Comparison of ENCODE assay signal across 8 cellular contexts in genomic region chr7:100889761-100890639, GRCh38. TPM values are rescaled to one million over a fixed set of nuclear protein-coding genes. Genes with fewer than 3 reads are reported as not detected.
DNase-seq lines count a peak whose midpoint lies in the region; ATAC-seq, FAIRE-seq and TF ChIP-seq lines count a peak whose summit lies in the region.

No MANE protein-coding gene starts in this region.

- H3K4me2 ChIP-seq in A549: peak overlapping the region; percentile 89

- TF ChIP-seq POLR2A in A549 (IDR thresholded peaks at IDR 0.05; ENCODE audit: low read length): peak; percentile 74

- H3K36me3 ChIP-seq in bronchial epithelial cell (ENCODE audit: control insufficient read depth, insufficient read depth, low read length): peaks cover 20% of the 10 kb centered on the region

- H3K27ac ChIP-seq in A549: peak overlapping the region; percentile 86 to 95

- CTCF ChIA-PET in A549 (lab: Yijun Ruan, JAX): interaction anchor here (0.6 to 3.5 kb wide), 15 partner anchors 8 to 1496 kb away, joined by 3 to 13 read pairs (median 3); partner anchors contain the start of genes EPO, POP7 and SLC12A9

- FAIRE-seq in A549 (lab: Jason Lieb, UNC) (no peak), bronchial epithelial cell (lab: Jason Lieb, UNC) (no peak)

- H3K27me3 ChIP-seq in bronchial epithelial cell (ENCODE audit: control insufficient read depth, insufficient read depth, low read length): no peaks in the 10 kb centered on the region

- no peak for TF ChIP-seq RAD21 in A549 (conservative IDR thresholded peaks at IDR 0.05 in 1 of 2, IDR thresholded peaks at IDR 0.05 in 1 of 2)

- H3K4me3 ChIP-seq in A549 (peak overlapping the region; percentile 92), WI38 (ENCODE audit: low read depth, low read length) (peak overlapping the region; percentile 56), bronchial epithelial cell (ENCODE audit: low read depth, low read length) (peak overlapping the region; percentile 51)

- peaks cover 34% of the 10 kb centered on the region for H3K4me1 ChIP-seq in A549

- H3K9me3 ChIP-seq in A549: no peaks in the 10 kb centered on the region

- POLR2A ChIA-PET in A549 (lab: Yijun Ruan, JAX): interaction anchor here (0.6 to 5.1 kb wide), 27 partner anchors 11 to 329 kb away, joined by 3 to 106 read pairs (median 4); partner anchors contain the start of genes EPHB4, MOSPD3, PLOD3 and POP7

- DNase-seq in A549 (ENCODE audit: low read depth in 1 of 2, low spot score in 1 of 2): peak; percentile 93 to 96
- peak; percentile 90 for DNase-seq in NCI-H2227 treated with DMSO at 0.1 percent for 48 hours (lab: John Stamatoyannopoulos, UW)
- peak; percentile 79 for DNase-seq in bronchial epithelial cell (ENCODE audit: low read depth)
- DNase-seq in inferior parietal cortex (ENCODE audit: extremely low spot score): peak; percentile 94
- peak; percentile 77 for DNase-seq in smooth muscle cell of the brain vasculature (ENCODE audit: low read depth, low spot score)

- no peak for TF ChIP-seq CTCF in A549 (IDR thresholded peaks at IDR 0.05)
- no peak for TF ChIP-seq CTCF in WI38 (IDR thresholded peaks at IDR 0.05; ENCODE audit: low read depth, low read length)
- peak; percentile 5 for TF ChIP-seq CTCF in bronchial epithelial cell (IDR thresholded peaks at IDR 0.05; ENCODE audit: insufficient read depth, low read length, severe bottlenecking)

- ATAC-seq in A549 (peak; percentile 68 to 91), GM18867 (IDR thresholded peaks at IDR 0.05; ENCODE audit: unreplicated experiment) (peak; percentile 76), HG03103 (IDR thresholded peaks at IDR 0.05; ENCODE audit: low read depth, unreplicated experiment) (peak; percentile 58)

- WGBS in A549 (ENCODE audit: missing lambda C conversion rate): 3% methylated on average over 25 of the region's 62 CpGs

- TF ChIP-seq EP300 in A549 (IDR thresholded peaks at IDR 0.05): no peak

TF ChIP-seq in A549, 52 proteins besides CTCF, POLR2A, EP300 and RAD21:
- peak; percentile 92 for TF ChIP-seq E2F6 (IDR thresholded peaks at IDR 0.05; ENCODE audit: borderline replicate concordance, low read depth)
- no peak for TF ChIP-seq HES2 (IDR thresholded peaks at IDR 0.05)
- peak; percentile 26; the same call in 1 of the 2 replicates for TF ChIP-seq GATA3 (IDR thresholded peaks at IDR 0.05; ENCODE audit: borderline replicate concordance)
- TF ChIP-seq RNF2 (IDR thresholded peaks at IDR 0.05; ENCODE audit: borderline replicate concordance, low read depth): no peak; the same call in 1 of the 2 replicates
- peak; percentile 67; the same call in 1 of the 2 replicates for TF ChIP-seq HOXB5 (CRISPR knock-in tag; IDR thresholded peaks at IDR 0.05)
- peak; percentile 97 for TF ChIP-seq MAX (IDR thresholded peaks at IDR 0.05)
- peak; percentile 29; the same call in 1 of the 2 replicates for TF ChIP-seq PHF8 (IDR thresholded peaks at IDR 0.05; ENCODE audit: borderline replicate concordance, low read depth)
- TF ChIP-seq NPAS2 (CRISPR knock-in tag; IDR thresholded peaks at IDR 0.05; ENCODE audit: borderline replicate concordance): no peak
- TF ChIP-seq ATOH8 (CRISPR knock-in tag; IDR thresholded peaks at IDR 0.05; ENCODE audit: low read depth): peak; percentile 68; the same call in 1 of the 2 replicates
- TF ChIP-seq RCOR1 (IDR thresholded peaks at IDR 0.05; ENCODE audit: low read depth, low read length): no peak
- peak; percentile 43; the same call in 1 of the 3 replicates for TF ChIP-seq BCL3 (IDR thresholded peaks at IDR 0.05)
- peak; percentile 53 for TF ChIP-seq USF2 (IDR thresholded peaks at IDR 0.05)
- TF ChIP-seq HOXB13 (CRISPR knock-in tag; IDR thresholded peaks at IDR 0.05; ENCODE audit: low read depth): peak; percentile 56; the same call in 1 of the 2 replicates
- peak; percentile 34 to 88; a peak in 3 of 5 replicates for TF ChIP-seq JUN (IDR thresholded peaks at IDR 0.05)

RNA-seq across cellular contexts. Expression of gene UFSP1, which starts 0.5 kb away (rescaled TPM):
- polyA plus RNA-seq in A549 (2011; rRNA removed): 1.1 and 1.9 TPM in 2 replicates
- 4.1 and 5.9 TPM in 2 replicates for polyA plus RNA-seq in A549 (2012; cell fraction: cytosol; rRNA removed)
- polyA plus RNA-seq in A549 (2012; cell fraction: nucleus; rRNA removed): 4.9 and 7.9 TPM in 2 replicates
- polyA plus RNA-seq in A549 (2017; fragmentation: RNase III; extraction: RNeasy Plus Mini Kit Qiagen cat#74134 plus additional on column Dnase treatment): 6.1 to 7.1 TPM (median 6.9 TPM) in 3 replicates
- 3.3 and 4.2 TPM in 2 replicates for polyA minus RNA-seq in A549 (2011; rRNA and poly(A)+ RNA removed)
- 4.2 and 4.7 TPM in 2 replicates for total RNA-seq in bronchial epithelial cell

RNA-seq across cellular contexts. Expression of gene ACHE, which starts 5.7 kb away (rescaled TPM):
- polyA plus RNA-seq in A549 (2011; rRNA removed) (0.17 and 0.26 TPM in 2 replicates), A549 (2017; fragmentation: RNase III; extraction: RNeasy Plus Mini Kit Qiagen cat#74134 plus additional on column Dnase treatment) (0.62 to 0.92 TPM (median 0.69 TPM) in 3 replicates)
- 1.2 and 1.4 TPM in 2 replicates for polyA plus RNA-seq in A549 (2012; cell fraction: cytosol; rRNA removed)
- polyA plus RNA-seq in A549 (2012; cell fraction: nucleus; rRNA removed): 9.1 and 11.7 TPM in 2 replicates
- polyA minus RNA-seq in A549 (2011; rRNA and poly(A)+ RNA removed): 0.44 and 0.91 TPM in 2 replicates
- total RNA-seq in bronchial epithelial cell: 0.13 TPM in 1 of 2 replicates, not detected in the other

RNA-seq across cellular contexts. Expression of gene SRRT, which starts 15.1 kb away (rescaled TPM):
- 49.9 and 52.2 TPM in 2 replicates for polyA plus RNA-seq in A549 (2011; rRNA removed)
- 87.7 and 96.2 TPM in 2 replicates for polyA plus RNA-seq in A549 (2012; cell fraction: cytosol; rRNA removed)
- 252 and 279 TPM in 2 replicates for polyA plus RNA-seq in A549 (2012; cell fraction: nucleus; rRNA removed)
- 153 to 194 TPM (median 182 TPM) in 3 replicates for polyA plus RNA-seq in A549 (2017; fragmentation: RNase III; extraction: RNeasy Plus Mini Kit Qiagen cat#74134 plus additional on column Dnase treatment)
- polyA minus RNA-seq in A549 (2011; rRNA and poly(A)+ RNA removed): 58.3 and 64.1 TPM in 2 replicates
- 26.9 and 29.3 TPM in 2 replicates for total RNA-seq in bronchial epithelial cell

RNA-seq across cellular contexts. Expression of gene TRIP6, which starts 22.8 kb away (rescaled TPM):
- polyA plus RNA-seq in A549 (2011; rRNA removed): 14.8 and 18.0 TPM in 2 replicates
- 40.0 and 46.3 TPM in 2 replicates for polyA plus RNA-seq in A549 (2012; cell fraction: cytosol; rRNA removed)
- polyA plus RNA-seq in A549 (2012; cell fraction: nucleus; rRNA removed): 46.1 and 58.6 TPM in 2 replicates
- polyA plus RNA-seq in A549 (2017; fragmentation: RNase III; extraction: RNeasy Plus Mini Kit Qiagen cat#74134 plus additional on column Dnase treatment): 38.2 to 38.5 TPM (median 38.3 TPM) in 3 replicates
- 11.3 and 11.6 TPM in 2 replicates for polyA minus RNA-seq in A549 (2011; rRNA and poly(A)+ RNA removed)
- total RNA-seq in bronchial epithelial cell: 33.0 and 70.3 TPM in 2 replicates

RNA-seq across cellular contexts. Expression of gene SLC12A9, which starts 37.5 kb away (rescaled TPM):
- polyA plus RNA-seq in A549 (2011; rRNA removed) (6.2 and 7.0 TPM in 2 replicates), A549 (2017; fragmentation: RNase III; extraction: RNeasy Plus Mini Kit Qiagen cat#74134 plus additional on column Dnase treatment) (12.1 to 14.3 TPM (median 13.4 TPM) in 3 replicates)
- 12.3 and 17.1 TPM in 2 replicates for polyA plus RNA-seq in A549 (2012; cell fraction: cytosol; rRNA removed)
- polyA plus RNA-seq in A549 (2012; cell fraction: nucleus; rRNA removed): 68.4 and 69.7 TPM in 2 replicates
- 11.3 and 17.6 TPM in 2 replicates for polyA minus RNA-seq in A549 (2011; rRNA and poly(A)+ RNA removed)
- 6.5 and 7.6 TPM in 2 replicates for total RNA-seq in bronchial epithelial cell

Comparison
In these comparisons a context has a peak if more than half of its experiments do, and no peak if none do; other contexts are left out.
1. Peak in every context shown above with its lines: DNase-seq, ATAC-seq, H3K4me3 ChIP-seq and H3K27ac ChIP-seq.